ENCODE assay signal across 8 cellular contexts in the genomic region with DNA sequence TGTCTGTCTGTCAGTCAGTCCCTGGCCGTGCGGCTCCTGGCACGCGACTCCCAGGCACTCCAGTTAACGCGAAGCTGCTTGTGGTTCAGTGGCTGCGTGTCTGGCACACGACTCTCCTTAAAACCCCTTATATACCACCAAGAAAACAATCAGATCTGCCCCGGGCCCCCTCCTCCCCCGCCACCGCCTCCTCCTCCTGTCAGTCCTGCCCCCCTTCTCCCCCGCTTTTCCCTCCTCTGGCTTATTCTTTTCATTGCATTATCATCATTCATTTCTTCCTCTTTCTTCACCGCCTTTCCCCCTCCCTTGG. TPM values are rescaled to one million over a fixed set of nuclear protein-coding genes. Genes with fewer than 3 reads are reported as not detected.
DNase-seq lines count a peak whose midpoint lies in the region; ATAC-seq lines count a peak whose summit lies in the region.

TSS of gene NEUROG2 (minus strand) at position 105 of the 310 bp plus-strand sequence. CDS start 705 bp downstream, outside the sequence.

- peak within 1 kb of the TSS; percentile 20 to 68 (median 45) for H3K9ac ChIP-seq in skeletal muscle tissue (ENCODE audit: low read depth in 1 of 3, low read length in 3 of 3)

- H3K9me3 ChIP-seq in T-helper 17 cell (ENCODE audit: control insufficient read depth, low read length, poor library complexity, severe bottlenecking) (peaks cover 14% of the 10 kb centered on the region), right cardiac atrium (ENCODE audit: control insufficient read depth, low read length) (no peaks in the 10 kb centered on the region), skeletal muscle tissue (ENCODE audit: control insufficient read depth in 3 of 3, low read length in 3 of 3) (no peaks in the 10 kb centered on the region)

- intact Hi-C loops in right cardiac atrium (cut with DNase I): loop anchor here in 1 of 4 donors (5.0 kb wide), 1 partner anchor 184 kb away; no protein-coding TSS in a partner anchor

- H3K27me3 Mint-ChIP-seq in T-helper 17 cell: peaks cover 92% of the 10 kb centered on the region

- H3K4me3 ChIP-seq in H7 (ENCODE audit: insufficient read depth, low read depth, low read length) (peak within 1 kb of the TSS; percentile 48), right cardiac atrium (ENCODE audit: low read length) (peak within 1 kb of the TSS; percentile 66), skeletal muscle tissue (ENCODE audit: low read length in 3 of 3) (peak within 1 kb of the TSS; percentile 79 to 85 (median 82))

- H3K36me3 Mint-ChIP-seq in T-helper 17 cell (ENCODE audit: low read depth): peaks cover 11% of the 10 kb centered on the region

- H3K27ac ChIP-seq in right cardiac atrium (ENCODE audit: low read length): no peak within 1 kb of the TSS
- H3K27ac ChIP-seq in skeletal muscle tissue (ENCODE audit: low read depth, low read length): no peak within 1 kb of the TSS
- no peak within 1 kb of the TSS for H3K27ac ChIP-seq in substantia nigra (ENCODE audit: low read depth, low read length, poor library complexity, severe bottlenecking)

- 0% methylated on average over 13 of the region's 13 CpGs for WGBS in right cardiac atrium

- H3K27ac Mint-ChIP-seq in T-helper 17 cell: peak within 1 kb of the TSS; percentile 84

- ATAC-seq in T-helper 17 cell (no peak), right cardiac atrium (no peak), HG03196 (IDR thresholded peaks at IDR 0.05; ENCODE audit: unreplicated experiment) (no peak), HG02571 (IDR thresholded peaks at IDR 0.05; ENCODE audit: unreplicated experiment) (no peak)

- H3K27me3 ChIP-seq in H7 (ENCODE audit: control insufficient read depth, insufficient read depth, low read length) (peaks cover 100% of the 10 kb centered on the region), right cardiac atrium (ENCODE audit: control insufficient read depth, insufficient read depth) (peaks cover 7% of the 10 kb centered on the region), skeletal muscle tissue (ENCODE audit: control insufficient read depth in 3 of 3, insufficient read depth in 3 of 3, low read length in 3 of 3) (peaks cover 85 to 88% (median 85%) of the 10 kb centered on the region in 3 donors)

- DNase-seq in H7: no peak
- DNase-seq in T-helper 17 cell: no peak
- DNase-seq in right cardiac atrium: no peak
- DNase-seq in substantia nigra (lab: John Stamatoyannopoulos, UW): no peak
- DNase-seq in DMS114 treated with DMSO at 0.1 percent for 48 hours (lab: John Stamatoyannopoulos, UW; ENCODE audit: unreplicated experiment): no peak

- peaks cover 36% of the 10 kb centered on the region for H3K4me1 Mint-ChIP-seq in T-helper 17 cell

- H3K36me3 ChIP-seq in H7 (replicated peaks; ENCODE audit: control insufficient read depth, insufficient read depth, low read length) (no peaks in the 10 kb centered on the region), skeletal muscle tissue (ENCODE audit: control insufficient read depth in 3 of 3, insufficient read depth in 3 of 3, low read length in 3 of 3) (no peaks in the 10 kb centered on the region)

- peaks cover 5% of the 10 kb centered on the region for H3K4me1 ChIP-seq in right cardiac atrium (ENCODE audit: control insufficient read depth, insufficient read depth, low read length)
- peaks cover 21 to 31% (median 29%) of the 10 kb centered on the region in 3 donors for H3K4me1 ChIP-seq in skeletal muscle tissue (ENCODE audit: control insufficient read depth in 3 of 3, insufficient read depth in 3 of 3, low read length in 3 of 3)

- peak within 1 kb of the TSS; percentile 95 for H3K4me3 Mint-ChIP-seq in T-helper 17 cell

RNA-seq across cellular contexts. Expression of gene NEUROG2, which starts in this region (rescaled TPM):
- not detected in 2 replicates for total RNA-seq in H7 (2014; rRNA removed; shearing (Covaris generic))
- total RNA-seq in T-helper 17 cell (not detected), right cardiac atrium (not detected), skeletal muscle tissue (not detected)
- not detected for polyA plus RNA-seq in right cardiac atrium
